In the genomic region with DNA sequence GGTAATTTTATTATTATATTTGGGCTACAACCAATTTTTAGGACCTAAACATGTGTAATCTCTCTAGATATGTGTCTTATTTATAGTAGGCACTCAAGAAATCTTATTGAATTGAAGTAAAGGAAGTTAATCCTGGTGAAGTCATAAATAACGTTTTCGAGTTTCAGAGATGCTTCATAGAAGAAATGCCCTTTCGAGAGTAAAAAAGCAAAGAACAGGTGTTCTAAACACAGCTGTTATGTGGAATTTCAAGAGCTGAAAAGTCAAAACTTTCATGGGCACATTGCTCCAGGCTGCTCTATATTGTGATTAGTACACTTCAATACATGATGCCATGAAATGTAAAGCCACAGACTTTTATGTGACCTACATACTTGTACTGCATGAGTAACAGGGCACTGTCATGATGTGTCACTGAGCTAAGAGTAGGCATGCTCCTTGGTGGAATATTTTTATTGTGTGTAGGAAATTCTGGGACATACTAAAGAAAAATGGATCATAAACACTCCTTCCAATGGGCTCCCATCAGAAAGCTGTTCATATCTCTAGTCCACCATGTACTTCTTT, we compare ENCODE assay signal across 27 cellular contexts. TPM values are rescaled to one million over a fixed set of nuclear protein-coding genes. Genes with fewer than 3 reads are reported as not detected.
A peak's percentile ranks its signal among the peaks of the same experiment; 100 is the strongest.
DNase-seq lines count a peak whose midpoint lies in the region; ATAC-seq and TF ChIP-seq lines count a peak whose summit lies in the region.
"Had no signal": no experiment of that assay in that cellular context is flagged by ENCODE, and none has a peak within 500 bp of the region (broad histone marks: within the 10 kb centered on the region; RNA-seq: fewer than 3 reads in every experiment).

No MANE protein-coding gene starts in this region.

- no peaks in the 10 kb centered on the region for H3K4me1 Mint-ChIP-seq in activated naive CD8-positive, alpha-beta T cell treated with anti-CD3 and anti-CD28 coated beads, Interleukin-2, amount 50 U/mL, for 24 hours
- no peaks in the 10 kb centered on the region for H3K4me1 Mint-ChIP-seq in activated naive CD8-positive, alpha-beta T cell treated with anti-CD3 and anti-CD28 coated beads for 36 hours
- H3K4me1 Mint-ChIP-seq: nephron progenitor cell had no signal

- H4K20me1 ChIP-seq in PC-3 (ENCODE audit: low read length), result no peaks in the 10 kb centered on the region
- H4K20me1 ChIP-seq: BLaER1 had no signal

- H3K4me3 ChIP-seq in PC-3 (ENCODE audit: low read length) (no peak overlapping the region), brain microvascular endothelial cell (ENCODE audit: low read depth, low read length) (no peak overlapping the region)
- H3K4me3 ChIP-seq: BLaER1, GM23338, right lobe of liver, upper lobe of right lung had no signal

- intact Hi-C loops in PC-3 (cut with micrococcal nuclease), result no loop called here

- no TSS peak for BruUV-seq in PC-3 (replicated peaks; lab: Mats Ljungman, UMichigan)

- peak overlapping the region; percentile 23; the same call in 1 of the 2 replicates for H3K4me2 ChIP-seq in PC-3 (ENCODE audit: low read length)
- H3K4me2 ChIP-seq: BLaER1, GM23338 had no signal

- no peak overlapping the region for H3K4me3 Mint-ChIP-seq in activated naive CD8-positive, alpha-beta T cell treated with anti-CD3 and anti-CD28 coated beads, Interleukin-2, amount 50 U/mL, for 24 hours
- H3K4me3 Mint-ChIP-seq in activated naive CD8-positive, alpha-beta T cell treated with anti-CD3 and anti-CD28 coated beads for 36 hours, result no peak overlapping the region
- H3K4me3 Mint-ChIP-seq: dendritic cell treated with granulocyte-macrophage colony-stimulating factor and Interleukin-4, amounts not matched to agents 40 ng/mL and 50 ng/mL, for 4 days; GM23338; nephron progenitor cell had no signal

- in situ Hi-C loops in brain microvascular endothelial cell (cut with HindIII; ENCODE audit: low pct_ligation_motif_present, low sequenced_read_pairs), result no loop called here

- no peaks in the 10 kb centered on the region for H3K36me3 Mint-ChIP-seq in activated naive CD8-positive, alpha-beta T cell treated with anti-CD3 and anti-CD28 coated beads, Interleukin-2, amount 50 U/mL, for 24 hours (ENCODE audit: low read depth)
- H3K36me3 Mint-ChIP-seq in activated naive CD8-positive, alpha-beta T cell treated with anti-CD3 and anti-CD28 coated beads for 36 hours, result no peaks in the 10 kb centered on the region

- H3K9me3 Mint-ChIP-seq in activated naive CD8-positive, alpha-beta T cell treated with anti-CD3 and anti-CD28 coated beads, Interleukin-2, amount 50 U/mL, for 24 hours, result peaks cover 4% of the 10 kb centered on the region
- peaks cover 5% of the 10 kb centered on the region for H3K9me3 Mint-ChIP-seq in activated naive CD8-positive, alpha-beta T cell treated with anti-CD3 and anti-CD28 coated beads for 36 hours
- H3K9me3 Mint-ChIP-seq: GM23338 had no signal

- no peaks in the 10 kb centered on the region for H3F3A ChIP-seq in PC-3 (ENCODE audit: low read length, unreplicated experiment)

- no peak for DNase-seq in activated naive CD8-positive, alpha-beta T cell treated with anti-CD3 and anti-CD28 coated beads, Interleukin-2, amount 50 U/mL, for 24 hours
- DNase-seq in activated naive CD8-positive, alpha-beta T cell treated with anti-CD3 and anti-CD28 coated beads for 36 hours, result no peak
- DNase-seq in PC-3, result peak; percentile 98
- DNase-seq in brain microvascular endothelial cell, result no peak
- no peak for DNase-seq in globus pallidus (ENCODE audit: low spot score)
- no peak for DNase-seq in COLO668 (lab: John Stamatoyannopoulos, UW; ENCODE audit: unreplicated experiment)
- DNase-seq in NCI-H2171 treated with DMSO at 0.1 percent for 48 hours (lab: John Stamatoyannopoulos, UW), result no peak
- DNase-seq: activated CD4-positive, alpha-beta T cell treated with anti-CD3 and anti-CD28 coated beads for 4 hours; activated effector memory CD4-positive, alpha-beta T cell treated with Interleukin-2 at 50 U/mL for 16 hours; Caco-2; DMS79 treated with DMSO at 0.1 percent for 48 hours; hypothalamus; left ventricle myocardium superior; NCI-H1436 treated with DMSO at 0.1 percent for 48 hours; NCI-H526 treated with DMSO at 0.1 percent for 48 hours; nephron progenitor cell; right lobe of liver; SHP77 treated with DMSO at 0.1 percent for 48 hours; stimulated activated CD8-positive, alpha-beta memory T cell treated with anti-CD3 and anti-CD28 coated beads, Interleukin-4, amount 100 ng/mL, for 48 hours; upper lobe of right lung had no signal

- no peak for TF ChIP-seq CTCF in PC-3 (conservative IDR thresholded peaks at IDR 0.05; ENCODE audit: low read depth, low read length)
- no peak for TF ChIP-seq CTCF in brain microvascular endothelial cell (IDR thresholded peaks at IDR 0.05; ENCODE audit: low read depth, low read length, missing control alignments)

- H2AFZ ChIP-seq in PC-3 (ENCODE audit: low read length), result no peak overlapping the region
- H2AFZ ChIP-seq: GM23338, parathyroid adenoma had no signal

- ATAC-seq in activated naive CD8-positive, alpha-beta T cell treated with anti-CD3 and anti-CD28 coated beads, Interleukin-2, amount 50 U/mL, for 24 hours, result peak; percentile 81
- ATAC-seq in PC-3 (peak; percentile 100), esophagus mucosa (peak; percentile 59)
- ATAC-seq: GM23338, left ventricle myocardium superior, right lobe of liver, upper lobe of right lung had no signal

- H3K27ac Mint-ChIP-seq in activated naive CD8-positive, alpha-beta T cell treated with anti-CD3 and anti-CD28 coated beads, Interleukin-2, amount 50 U/mL, for 24 hours, result no peak overlapping the region
- H3K27ac Mint-ChIP-seq in activated naive CD8-positive, alpha-beta T cell treated with anti-CD3 and anti-CD28 coated beads for 36 hours, result no peak overlapping the region
- H3K27ac Mint-ChIP-seq: dendritic cell treated with granulocyte-macrophage colony-stimulating factor and Interleukin-4, amounts not matched to agents 40 ng/mL and 50 ng/mL, for 4 days; GM23338; nephron progenitor cell had no signal

- no peaks in the 10 kb centered on the region for H3K9me2 ChIP-seq in PC-3 (replicated peaks; ENCODE audit: low read length)

- H3K27me3 Mint-ChIP-seq in activated naive CD8-positive, alpha-beta T cell treated with anti-CD3 and anti-CD28 coated beads, Interleukin-2, amount 50 U/mL, for 24 hours, result peaks cover 43% of the 10 kb centered on the region
- peaks cover 50% of the 10 kb centered on the region for H3K27me3 Mint-ChIP-seq in activated naive CD8-positive, alpha-beta T cell treated with anti-CD3 and anti-CD28 coated beads for 36 hours

- CTCF ChIA-PET in PC-3 (lab: Charles Lee), result interaction anchor here (0.5 to 0.9 kb wide), 2 partner anchors 21 to 187 kb away, joined by 3 to 5 read pairs; no protein-coding TSS in a partner anchor

- no peaks in the 10 kb centered on the region for H3K9me3 ChIP-seq in PC-3 (ENCODE audit: low read length)
- H3K9me3 ChIP-seq: BLaER1, right lobe of liver, upper lobe of right lung had no signal

- H3K9ac ChIP-seq in PC-3 (ENCODE audit: low read length), result no peak overlapping the region
- H3K9ac ChIP-seq: BLaER1, parathyroid adenoma had no signal

- POLR2A ChIA-PET in PC-3 (lab: Charles Lee; ENCODE audit: unreplicated experiment), result interaction anchor here (0.6 kb wide), 4 partner anchors 94 to 266 kb away, joined by 3 to 8 read pairs (median 4); no protein-coding TSS in a partner anchor

- no peak overlapping the region for H3K27ac ChIP-seq in PC-3 (ENCODE audit: low read length)
- no peak overlapping the region for H3K27ac ChIP-seq in brain microvascular endothelial cell
- H3K27ac ChIP-seq: BLaER1, parathyroid adenoma, right lobe of liver, upper lobe of right lung had no signal

- H3K27me3 ChIP-seq in PC-3 (ENCODE audit: low read length), result peaks cover 8% of the 10 kb centered on the region; the same call in 1 of the 2 replicates
- H3K27me3 ChIP-seq in brain microvascular endothelial cell (replicated peaks), result no peaks in the 10 kb centered on the region
- H3K27me3 ChIP-seq: BLaER1 had no signal

- H3K79me2 ChIP-seq in PC-3 (ENCODE audit: low read length), result no peaks in the 10 kb centered on the region
- H3K79me2 ChIP-seq: parathyroid adenoma had no signal

- peaks cover 22% of the 10 kb centered on the region for H3K4me1 ChIP-seq in PC-3 (ENCODE audit: insufficient read depth, low read length)
- H3K4me1 ChIP-seq: BLaER1, Caco-2, parathyroid adenoma, right lobe of liver, upper lobe of right lung had no signal

- H3K36me3 ChIP-seq in PC-3 (ENCODE audit: low read depth, low read length) (no peaks in the 10 kb centered on the region), brain microvascular endothelial cell (replicated peaks) (no peaks in the 10 kb centered on the region)
- H3K36me3 ChIP-seq: BLaER1, right lobe of liver, upper lobe of right lung had no signal

RNA-seq across cellular contexts. Expression of gene ELMOD1, which starts 7.2 kb away (rescaled TPM):
- not detected for total RNA-seq in activated naive CD8-positive, alpha-beta T cell treated with anti-CD3 and anti-CD28 coated beads for 36 hours
- total RNA-seq in PC-3 (2014; rRNA removed), result not detected in 2 replicates
- not detected for total RNA-seq in esophagus mucosa
- total RNA-seq: A673, Caco-2, subcutaneous adipose tissue had no signal

RNA-seq across cellular contexts. Expression of gene ALKBH8, which starts 18.2 kb away (rescaled TPM):
- total RNA-seq in activated naive CD8-positive, alpha-beta T cell treated with anti-CD3 and anti-CD28 coated beads for 36 hours, result 10 to 100 TPM; 18.6 to 19.8 TPM
- total RNA-seq in PC-3 (2014; rRNA removed) (7.0 and 14.3 TPM in 2 replicates), esophagus mucosa (4.2 TPM)
